ENCODE assay signal across 1 cellular context in the genomic region with DNA sequence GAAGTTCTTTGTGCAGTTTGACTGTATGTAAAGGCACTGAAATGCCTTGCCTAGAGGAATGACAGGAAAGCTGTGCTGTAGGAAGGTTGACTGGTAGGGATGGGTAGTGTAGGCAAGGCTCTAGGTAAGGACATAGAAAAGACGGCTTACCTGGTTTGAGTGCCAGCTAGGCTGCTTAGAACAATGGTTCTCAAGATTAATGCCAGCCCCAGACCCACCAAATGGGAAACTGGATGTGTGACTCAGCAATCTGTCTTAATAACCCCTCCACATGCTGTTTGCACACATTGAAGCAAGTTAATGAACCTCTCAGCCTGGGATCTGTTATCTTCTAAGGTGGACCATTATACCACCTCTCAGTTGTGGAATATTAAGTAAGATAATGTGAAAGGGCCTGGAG.
A peak's percentile ranks its signal among the peaks of the same experiment; 100 is the strongest.
TF ChIP-seq lines count a peak whose summit lies in the region.

No MANE protein-coding gene starts in this region.

TF ChIP-seq in endothelial cell of umbilical vein, 7 proteins besides CTCF, POLR2A, EP300 and RAD21:
- TF ChIP-seq POLR2AphosphoS5 (IDR thresholded peaks at IDR 0.05; ENCODE audit: insufficient read depth, low read depth, low read length): no peak
- no peak for TF ChIP-seq MAX (IDR thresholded peaks at IDR 0.05; ENCODE audit: insufficient read depth, insufficient read length)
- no peak for TF ChIP-seq GATA2 (IDR thresholded peaks at IDR 0.05; ENCODE audit: insufficient read depth, insufficient read length, low read depth, low read length)
- peak; percentile 25 for TF ChIP-seq FOS (IDR thresholded peaks at IDR 0.05; ENCODE audit: borderline replicate concordance, insufficient read depth, low read length)
- TF ChIP-seq JUN (IDR thresholded peaks at IDR 0.05; ENCODE audit: borderline replicate concordance, insufficient read depth, insufficient read length, low read depth): no peak
- TF ChIP-seq MYC (IDR thresholded peaks at IDR 0.05; ENCODE audit: low read depth, low read length): no peak
- TF ChIP-seq EZH2 (IDR thresholded peaks at IDR 0.05; ENCODE audit: borderline replicate concordance, low read depth, low read length, severe bottlenecking): no peak
TF ChIP-seq in endothelial cell of umbilical vein: peak in this region for 1.
